Comparison of ENCODE assay signal across 9 cellular contexts in genomic region chr7:50119815-50120637, GRCh38. TPM values are rescaled to one million over a fixed set of nuclear protein-coding genes. Genes with fewer than 3 reads are reported as not detected.
A peak's percentile ranks its signal among the peaks of the same experiment; 100 is the strongest.
DNase-seq lines count a peak whose midpoint lies in the region; ATAC-seq and TF ChIP-seq lines count a peak whose summit lies in the region.
"Had no signal": no experiment of that assay in that cellular context is flagged by ENCODE, and none has a peak within 500 bp of the region (broad histone marks: within the 10 kb centered on the region; RNA-seq: fewer than 3 reads in every experiment).

No MANE protein-coding gene starts in this region.

- no peaks in the 10 kb centered on the region for H3K9me2 ChIP-seq in HCT116 (ENCODE audit: insufficient read depth)

- no peaks in the 10 kb centered on the region for H4K20me1 ChIP-seq in HCT116 (ENCODE audit: insufficient read depth)

- peak; percentile 65 for TF ChIP-seq RAD21 in HCT116 (IDR thresholded peaks at IDR 0.05; ENCODE audit: low read depth)

- no peak overlapping the region for H2AFZ ChIP-seq in HCT116 (ENCODE audit: low read depth, low read length, poor library complexity, severe bottlenecking)

- TF ChIP-seq CTCF in GM13977 (IDR thresholded peaks at IDR 0.05; ENCODE audit: extremely low read depth, insufficient read depth, missing control alignments) (peak; percentile 54), HCT116 (IDR thresholded peaks at IDR 0.05 in 2 of 3, conservative IDR thresholded peaks at IDR 0.05 in 1 of 3; ENCODE audit: borderline replicate concordance in 1 of 3, insufficient read depth in 1 of 3, low read depth in 2 of 3, low read length in 2 of 3) (peak; percentile 46 to 77 (median 73); a peak in 5 of 6 replicates)

- no peak overlapping the region for H3K9ac ChIP-seq in HCT116 (ENCODE audit: low read length)

- no peak overlapping the region for H3K4me3 Mint-ChIP-seq in activated naive CD8-positive, alpha-beta T cell treated with anti-CD3 and anti-CD28 coated beads, Interleukin-2, amount 10 ng/mL, durations not matched to agents 7 days and 5 days
- peak overlapping the region; percentile 33 to 39 for H3K4me3 Mint-ChIP-seq in stimulated activated naive B cell treated with anti-CD40 and anti-IgM and Interleukin-4, amounts not matched to agents 10 μg/mL and 1 μg/mL and 100 μg/mL, for 72 hours

- in situ Hi-C loops in GM13977 (cut with MboI; ENCODE audit: low pct_unique_long_range_greater_than_20kb, low sequenced_read_pairs, unreplicated experiment), result no loop called here

- no TSS peak for BruUV-seq in HCT116 (replicated peaks; lab: Mats Ljungman, UMichigan)

- H3K36me3 ChIP-seq in HCT116 (ENCODE audit: control insufficient read depth in 1 of 2, insufficient read depth in 2 of 2, low read length in 2 of 2), result no peaks in the 10 kb centered on the region

- no peaks in the 10 kb centered on the region for H3K9me3 ChIP-seq in HCT116 (ENCODE audit: control insufficient read depth in 1 of 2, insufficient read depth in 1 of 2, low read depth in 1 of 2, low read length in 2 of 2)

- DNase-seq in GM13977 (ENCODE audit: low spot score), result peak; percentile 7
- DNase-seq in HCT116 (ENCODE audit: low read depth, low spot score), result no peak
- peak; percentile 10 for DNase-seq in NOMO-1 treated with DMSO at 0.1 percent for 48 hours (lab: John Stamatoyannopoulos, UW; ENCODE audit: unreplicated experiment)
- DNase-seq in activated naive CD8-positive, alpha-beta T cell treated with anti-CD3 and anti-CD28 coated beads, Interleukin-2, amount 10 ng/mL, durations not matched to agents 7 days and 5 days, result peak; percentile 38
- DNase-seq in stimulated activated naive B cell treated with anti-CD40 and anti-IgM and Interleukin-4, amounts not matched to agents 10 μg/mL and 1 μg/mL and 100 μg/mL, for 72 hours, result peak; percentile 53
- no peak for DNase-seq in putamen (ENCODE audit: low spot score)
- no peak for DNase-seq in left colon
- no peak for DNase-seq in NCI-H226
- DNase-seq: IMR-90 had no signal

- peaks cover 2% of the 10 kb centered on the region for H3K36me3 Mint-ChIP-seq in activated naive CD8-positive, alpha-beta T cell treated with anti-CD3 and anti-CD28 coated beads, Interleukin-2, amount 10 ng/mL, durations not matched to agents 7 days and 5 days
- no peaks in the 10 kb centered on the region for H3K36me3 Mint-ChIP-seq in stimulated activated naive B cell treated with anti-CD40 and anti-IgM and Interleukin-4, amounts not matched to agents 10 μg/mL and 1 μg/mL and 100 μg/mL, for 72 hours

- H3K4me2 ChIP-seq in HCT116 (ENCODE audit: low read length), result no peak overlapping the region

- H3K4me1 ChIP-seq in HCT116 (ENCODE audit: control insufficient read depth in 1 of 2, insufficient read depth in 2 of 2, low read length in 2 of 2), result no peaks in the 10 kb centered on the region

- H3K27ac ChIP-seq in HCT116 (ENCODE audit: low read depth, low read length), result no peak overlapping the region

- RAD21 ChIA-PET in HCT116 (lab: Charles Lee; ENCODE audit: low non-redundant PET in 1 of 2, low total read pairs in 2 of 2, uncharacterized antibody in 2 of 2, unreplicated experiment in 2 of 2), result no interaction called here

- CTCF ChIA-PET in HCT116 (lab: Charles Lee), result interaction anchor here (1.1 to 2.2 kb wide), 3 partner anchors 10 to 298 kb away, joined by 3 to 9 read pairs (median 7); partner anchors contain the start of gene ZPBP

- POLR2A ChIA-PET in HCT116 (lab: Charles Lee), result no interaction called here
- POLR2A ChIA-PET in activated naive CD8-positive, alpha-beta T cell treated with anti-CD3 and anti-CD28 coated beads, Interleukin-2, amount 10 ng/mL, durations not matched to agents 7 days and 5 days (lab: Charles Lee), result no interaction called here

- no peaks in the 10 kb centered on the region for H3K79me2 ChIP-seq in HCT116 (ENCODE audit: insufficient read depth, low read length)

- peaks cover 23% of the 10 kb centered on the region for H3K27me3 Mint-ChIP-seq in activated naive CD8-positive, alpha-beta T cell treated with anti-CD3 and anti-CD28 coated beads, Interleukin-2, amount 10 ng/mL, durations not matched to agents 7 days and 5 days
- no peaks in the 10 kb centered on the region for H3K27me3 Mint-ChIP-seq in stimulated activated naive B cell treated with anti-CD40 and anti-IgM and Interleukin-4, amounts not matched to agents 10 μg/mL and 1 μg/mL and 100 μg/mL, for 72 hours

- H3K4me3 ChIP-seq in HCT116 (replicated peaks in 1 of 2; ENCODE audit: low read depth in 1 of 2, low read length in 2 of 2), result no peak overlapping the region

- intact Hi-C loops in HCT116 (cut with micrococcal nuclease), result loop anchor here (1.0 to 5.0 kb wide), 2 partner anchors 246 to 297 kb away; no protein-coding TSS in a partner anchor
- intact Hi-C loops in left colon (cut with DNase I, micrococcal nuclease), result no loop called here

- no peak overlapping the region for H3K27ac Mint-ChIP-seq in activated naive CD8-positive, alpha-beta T cell treated with anti-CD3 and anti-CD28 coated beads, Interleukin-2, amount 10 ng/mL, durations not matched to agents 7 days and 5 days
- peak overlapping the region; percentile 97 for H3K27ac Mint-ChIP-seq in stimulated activated naive B cell treated with anti-CD40 and anti-IgM and Interleukin-4, amounts not matched to agents 10 μg/mL and 1 μg/mL and 100 μg/mL, for 72 hours

- H3K4me1 Mint-ChIP-seq in activated naive CD8-positive, alpha-beta T cell treated with anti-CD3 and anti-CD28 coated beads, Interleukin-2, amount 10 ng/mL, durations not matched to agents 7 days and 5 days, result no peaks in the 10 kb centered on the region
- peaks cover 10 to 22% of the 10 kb centered on the region in 2 donors for H3K4me1 Mint-ChIP-seq in stimulated activated naive B cell treated with anti-CD40 and anti-IgM and Interleukin-4, amounts not matched to agents 10 μg/mL and 1 μg/mL and 100 μg/mL, for 72 hours

- TF ChIP-seq POLR2A in HCT116 (IDR thresholded peaks at IDR 0.05; ENCODE audit: borderline replicate concordance, extremely low read depth, insufficient read depth, insufficient read length), result peak; percentile 84

- H3K27me3 ChIP-seq in HCT116 (ENCODE audit: insufficient read depth, low read length), result peaks cover 5% of the 10 kb centered on the region; the same call in 1 of the 2 replicates

- no peaks in the 10 kb centered on the region for H3K9me3 Mint-ChIP-seq in activated naive CD8-positive, alpha-beta T cell treated with anti-CD3 and anti-CD28 coated beads, Interleukin-2, amount 10 ng/mL, durations not matched to agents 7 days and 5 days
- no peaks in the 10 kb centered on the region for H3K9me3 Mint-ChIP-seq in stimulated activated naive B cell treated with anti-CD40 and anti-IgM and Interleukin-4, amounts not matched to agents 10 μg/mL and 1 μg/mL and 100 μg/mL, for 72 hours

- ATAC-seq in HCT116 (peak; percentile 97), left colon (no peak)
- ATAC-seq in activated naive CD8-positive, alpha-beta T cell treated with anti-CD3 and anti-CD28 coated beads, Interleukin-2, amount 10 ng/mL, durations not matched to agents 7 days and 5 days (ENCODE audit: low read depth), result peak; percentile 65
- peak; percentile 85 for ATAC-seq in stimulated activated naive B cell treated with anti-CD40 and anti-IgM and Interleukin-4, amounts not matched to agents 10 μg/mL and 1 μg/mL and 100 μg/mL, for 72 hours (replicated peaks)

TF ChIP-seq in HCT116, 20 proteins besides CTCF, POLR2A, EP300 and RAD21:
- TF ChIP-seq ZFX (IDR thresholded peaks at IDR 0.05) (no peak), EZH2 (IDR thresholded peaks at IDR 0.05) (no peak), SIN3A (IDR thresholded peaks at IDR 0.05; ENCODE audit: low read depth) (no peak), SRF (IDR thresholded peaks at IDR 0.05; ENCODE audit: low read depth) (no peak), TCF7L2 (IDR thresholded peaks at IDR 0.05; ENCODE audit: borderline replicate concordance, extremely low read depth, insufficient read depth, insufficient read length) (no peak)
- TF ChIP-seq, protein P1, sequence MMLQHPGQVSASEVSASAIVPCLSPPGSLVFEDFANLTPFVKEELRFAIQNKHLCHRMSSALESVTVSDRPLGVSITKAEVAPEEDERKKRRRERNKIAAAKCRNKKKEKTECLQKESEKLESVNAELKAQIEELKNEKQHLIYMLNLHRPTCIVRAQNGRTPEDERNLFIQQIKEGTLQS (IDR thresholded peaks at IDR 0.05), result no peak

RNA-seq across cellular contexts. Expression of gene ZPBP, which starts 27.0 kb away (rescaled TPM):
- total RNA-seq in HCT116 (2021; ENCODE audit: unreplicated experiment) (not detected), left colon (not detected)
- polyA plus RNA-seq in HCT116 (2012), result not detected in 2 replicates
- total RNA-seq in activated naive CD8-positive, alpha-beta T cell treated with anti-CD3 and anti-CD28 coated beads, Interleukin-2, amount 10 ng/mL, durations not matched to agents 7 days and 5 days, result not detected
- total RNA-seq: IMR-90 had no signal
- polyA plus RNA-seq: IMR-90 had no signal

Comparison
In these comparisons a context has a peak if more than half of its experiments do, and no peak if none do; other contexts are left out.
1. DNase-seq: peak in GM13977 (single experiment), NOMO-1 treated with DMSO at 0.1 percent for 48 hours (single experiment), activated naive CD8-positive, alpha-beta T cell treated with anti-CD3 and anti-CD28 coated beads, Interleukin-2, amount 10 ng/mL, durations not matched to agents 7 days and 5 days (single experiment) and stimulated activated naive B cell treated with anti-CD40 and anti-IgM and Interleukin-4, amounts not matched to agents 10 μg/mL and 1 μg/mL and 100 μg/mL, for 72 hours (single experiment); none in HCT116 (single experiment), putamen (single experiment), left colon (0 of 2) and NCI-H226 (single experiment).